In genomic region chr2:193187816-193188215, GRCh38 we compare ENCODE assay signal across 11 cellular contexts.
DNase-seq lines count a peak whose midpoint lies in the region; ATAC-seq and TF ChIP-seq lines count a peak whose summit lies in the region.
"Had no signal": no experiment of that assay in that cellular context is flagged by ENCODE, and none has a peak within 500 bp of the region (broad histone marks: within the 10 kb centered on the region; RNA-seq: fewer than 3 reads in every experiment).

No MANE protein-coding gene starts in this region.

- H3K9me3 ChIP-seq in breast epithelium (no peaks in the 10 kb centered on the region), suprapubic skin (no peaks in the 10 kb centered on the region)
- H3K9me3 ChIP-seq: testis had no signal

- H3K36me3 ChIP-seq in breast epithelium (no peaks in the 10 kb centered on the region), suprapubic skin (no peaks in the 10 kb centered on the region)
- H3K36me3 ChIP-seq: brain microvascular endothelial cell had no signal

- TF ChIP-seq POLR2A in breast epithelium (IDR thresholded peaks at IDR 0.05) = no peak
- TF ChIP-seq POLR2A in suprapubic skin (IDR thresholded peaks at IDR 0.05) = no peak

- intact Hi-C loops in breast epithelium (cut with DNase I; ENCODE audit: low total_unique reads) = loop anchor here (5.0 kb wide), 1 partner anchor 816 kb away; no protein-coding TSS in a partner anchor
- intact Hi-C loops in posterior vena cava (cut with DNase I) = no loop called here

- TF ChIP-seq CTCF in breast epithelium (IDR thresholded peaks at IDR 0.05) (no peak), suprapubic skin (IDR thresholded peaks at IDR 0.05) (no peak)

- DNase-seq in ACHN = peak; percentile 24
- DNase-seq in breast epithelium (ENCODE audit: low spot score in 2 of 2) = no peak
- no peak for DNase-seq in posterior vena cava (ENCODE audit: low spot score)
- no peak for DNase-seq in HCEC 1CT
- no peak for DNase-seq in NCI-H82 treated with DMSO at 0.1 percent for 48 hours (lab: John Stamatoyannopoulos, UW; ENCODE audit: unreplicated experiment)
- DNase-seq in suprapubic skin (ENCODE audit: low spot score in 2 of 2) = no peak
- DNase-seq: brain microvascular endothelial cell; CD4-positive, alpha-beta T cell; testis had no signal

- in situ Hi-C loops in ACHN (cut with HindIII; ENCODE audit: low pct_ligation_motif_present, low pct_unique_long_range_greater_than_20kb, low sequenced_read_pairs) = no loop called here

- peak; percentile 73 for ATAC-seq in GM18909 (IDR thresholded peaks at IDR 0.05; ENCODE audit: poor library complexity, unreplicated experiment)
- peak; percentile 76 for ATAC-seq in HG03354 (IDR thresholded peaks at IDR 0.05; ENCODE audit: poor library complexity, severe bottlenecking, unreplicated experiment)

- no peaks in the 10 kb centered on the region for H3K27me3 ChIP-seq in breast epithelium
- no peaks in the 10 kb centered on the region for H3K27me3 ChIP-seq in suprapubic skin
- H3K27me3 ChIP-seq: brain microvascular endothelial cell, testis had no signal

- H3K27ac ChIP-seq in breast epithelium (no peak overlapping the region), suprapubic skin (no peak overlapping the region)
- H3K27ac ChIP-seq: brain microvascular endothelial cell, testis had no signal

- TF ChIP-seq EP300 in suprapubic skin (IDR thresholded peaks at IDR 0.05) = no peak

- WGBS in suprapubic skin = 41% methylated on average over 2 of the region's 2 CpGs

- H3K4me3 ChIP-seq in breast epithelium (peak overlapping the region in 2 of 3 donors; percentile 3 to 6), suprapubic skin (no peak overlapping the region)
- H3K4me3 ChIP-seq: testis had no signal

- H3K4me1 ChIP-seq in breast epithelium = no peaks in the 10 kb centered on the region
- no peaks in the 10 kb centered on the region for H3K4me1 ChIP-seq in suprapubic skin
- H3K4me1 ChIP-seq: testis had no signal
